8 cellular contexts compared by ENCODE assay signal in genomic region chr10:73094249-73094850, GRCh38. TPM values are rescaled to one million over a fixed set of nuclear protein-coding genes. Genes with fewer than 3 reads are reported as not detected.
DNase-seq lines count a peak whose midpoint lies in the region; ATAC-seq and TF ChIP-seq lines count a peak whose summit lies in the region.

No MANE protein-coding gene starts in this region.

- H3K4me1 Mint-ChIP-seq in activated CD4-positive, alpha-beta T cell treated with anti-CD3 and anti-CD28 coated beads, Interleukin-2, amount 10 ng/mL, durations not matched to agents 7 days and 5 days = peaks cover 35% of the 10 kb centered on the region
- peaks cover 3 to 27% of the 10 kb centered on the region in 2 donors for H3K4me1 Mint-ChIP-seq in stimulated activated naive B cell treated with anti-CD40 and anti-IgM and Interleukin-4, amounts not matched to agents 10 μg/mL and 1 μg/mL and 100 μg/mL, for 72 hours

- no peaks in the 10 kb centered on the region for H3K9me3 Mint-ChIP-seq in activated CD4-positive, alpha-beta T cell treated with anti-CD3 and anti-CD28 coated beads, Interleukin-2, amount 10 ng/mL, durations not matched to agents 7 days and 5 days
- H3K9me3 Mint-ChIP-seq in stimulated activated naive B cell treated with anti-CD40 and anti-IgM and Interleukin-4, amounts not matched to agents 10 μg/mL and 1 μg/mL and 100 μg/mL, for 72 hours = no peaks in the 10 kb centered on the region

- POLR2A ChIA-PET in activated CD4-positive, alpha-beta T cell treated with anti-CD3 and anti-CD28 coated beads, Interleukin-2, amount 10 ng/mL, durations not matched to agents 7 days and 5 days (lab: Charles Lee) = interaction anchor here (0.6 kb wide), 1 partner anchor 1000 kb away, joined by 10 read pairs; no protein-coding TSS in a partner anchor

- no peaks in the 10 kb centered on the region for H3K27me3 Mint-ChIP-seq in activated CD4-positive, alpha-beta T cell treated with anti-CD3 and anti-CD28 coated beads, Interleukin-2, amount 10 ng/mL, durations not matched to agents 7 days and 5 days
- no peaks in the 10 kb centered on the region for H3K27me3 Mint-ChIP-seq in stimulated activated naive B cell treated with anti-CD40 and anti-IgM and Interleukin-4, amounts not matched to agents 10 μg/mL and 1 μg/mL and 100 μg/mL, for 72 hours

- peak overlapping the region; percentile 84 for H3K4me3 Mint-ChIP-seq in activated CD4-positive, alpha-beta T cell treated with anti-CD3 and anti-CD28 coated beads, Interleukin-2, amount 10 ng/mL, durations not matched to agents 7 days and 5 days
- peak overlapping the region; percentile 64 to 96 for H3K4me3 Mint-ChIP-seq in stimulated activated naive B cell treated with anti-CD40 and anti-IgM and Interleukin-4, amounts not matched to agents 10 μg/mL and 1 μg/mL and 100 μg/mL, for 72 hours

- no peak for DNase-seq in activated CD4-positive, alpha-beta T cell treated with anti-CD3 and anti-CD28 coated beads, Interleukin-2, amount 10 ng/mL, durations not matched to agents 7 days and 5 days
- no peak for DNase-seq in activated CD4-positive, alpha-beta T cell treated with anti-CD3 and anti-CD28 coated beads for 48 hours
- peak; percentile 38 for DNase-seq in glomerular visceral epithelial cell (ENCODE audit: extremely low spot score)
- no peak for DNase-seq in stimulated activated naive B cell treated with anti-CD40 and anti-IgM and Interleukin-4, amounts not matched to agents 10 μg/mL and 1 μg/mL and 100 μg/mL, for 72 hours
- no peak for DNase-seq in NCI-H510A treated with DMSO at 0.1 percent for 48 hours (lab: John Stamatoyannopoulos, UW)
- no peak for DNase-seq in ecto neural progenitor cell (ENCODE audit: low spot score)
- DNase-seq in NCI-H128 (lab: John Stamatoyannopoulos, UW; ENCODE audit: unreplicated experiment) = no peak

- no peak overlapping the region for H3K27ac Mint-ChIP-seq in activated CD4-positive, alpha-beta T cell treated with anti-CD3 and anti-CD28 coated beads, Interleukin-2, amount 10 ng/mL, durations not matched to agents 7 days and 5 days
- H3K27ac Mint-ChIP-seq in stimulated activated naive B cell treated with anti-CD40 and anti-IgM and Interleukin-4, amounts not matched to agents 10 μg/mL and 1 μg/mL and 100 μg/mL, for 72 hours = no peak overlapping the region

- peak overlapping the region; percentile 95 for H3K4me3 ChIP-seq in WI38 (ENCODE audit: low read depth, low read length)

- peaks cover 7% of the 10 kb centered on the region for H3K36me3 Mint-ChIP-seq in activated CD4-positive, alpha-beta T cell treated with anti-CD3 and anti-CD28 coated beads, Interleukin-2, amount 10 ng/mL, durations not matched to agents 7 days and 5 days (ENCODE audit: low read depth)
- peaks cover 0 to 2% of the 10 kb centered on the region in 2 donors for H3K36me3 Mint-ChIP-seq in stimulated activated naive B cell treated with anti-CD40 and anti-IgM and Interleukin-4, amounts not matched to agents 10 μg/mL and 1 μg/mL and 100 μg/mL, for 72 hours

- ATAC-seq in stimulated activated naive B cell treated with anti-CD40 and anti-IgM and Interleukin-4, amounts not matched to agents 10 μg/mL and 1 μg/mL and 100 μg/mL, for 72 hours (replicated peaks) = no peak

- no peak for TF ChIP-seq CTCF in WI38 (IDR thresholded peaks at IDR 0.05; ENCODE audit: low read depth, low read length)

- CTCF ChIA-PET in activated CD4-positive, alpha-beta T cell treated with anti-CD3 and anti-CD28 coated beads, Interleukin-2, amount 10 ng/mL, durations not matched to agents 7 days and 5 days (lab: Charles Lee) = interaction anchor here (0.6 to 1.7 kb wide), 3 partner anchors 17 to 482 kb away, joined by 3 to 5 read pairs (median 4); partner anchors contain the start of genes ECD and FAM149B1

RNA-seq across cellular contexts. Expression of gene P4HA1, which starts 2.3 kb away (rescaled TPM):
- total RNA-seq in activated CD4-positive, alpha-beta T cell treated with anti-CD3 and anti-CD28 coated beads, Interleukin-2, amount 10 ng/mL, durations not matched to agents 7 days and 5 days = 10 to 100 TPM; 31.4 to 32.9 TPM

RNA-seq across cellular contexts. Expression of gene NUDT13, which starts 15.9 kb away (rescaled TPM):
- 1 to 10 TPM; 1.5 TPM for total RNA-seq in activated CD4-positive, alpha-beta T cell treated with anti-CD3 and anti-CD28 coated beads, Interleukin-2, amount 10 ng/mL, durations not matched to agents 7 days and 5 days
